8 cellular contexts compared by ENCODE assay signal in genomic region chr12:121038861-121039654, GRCh38. TPM values are rescaled to one million over a fixed set of nuclear protein-coding genes. Genes with fewer than 3 reads are reported as not detected.
A peak's percentile ranks its signal among the peaks of the same experiment; 100 is the strongest.
DNase-seq lines count a peak whose midpoint lies in the region; ATAC-seq, FAIRE-seq and TF ChIP-seq lines count a peak whose summit lies in the region.

TSS of gene OASL (minus strand) at chr12:121039246. CDS start at chr12:121038971, 275 bp downstream.

- peak within 1 kb of the TSS; percentile 86; the same call in 1 of the 2 replicates for H4K8ac ChIP-seq in H1 (ENCODE audit: extremely low read depth, insufficient read depth, low read length)

- no peaks in the 10 kb centered on the region; a peak in 1 of 7 replicates for H3K4me1 ChIP-seq in H1 (replicated peaks in 1 of 4; ENCODE audit: control insufficient read depth in 3 of 4, insufficient read depth in 4 of 4, low read length in 3 of 4)

- H3K18ac ChIP-seq in H1 (ENCODE audit: extremely low read depth, low read length): no peak within 1 kb of the TSS

- H2BK120ac ChIP-seq in H1 (replicated peaks; ENCODE audit: low read depth, low read length): no peak within 1 kb of the TSS

- no peak for FAIRE-seq in H1 (lab: Jason Lieb, UNC)

- H2BK12ac ChIP-seq in H1 (ENCODE audit: low read depth, low read length): no peak within 1 kb of the TSS

- TF ChIP-seq CTCF in AG10803 (conservative IDR thresholded peaks at IDR 0.05; ENCODE audit: low read length): no peak
- no peak for TF ChIP-seq CTCF in H1 (IDR thresholded peaks at IDR 0.05; ENCODE audit: control extremely low read depth in 1 of 3, insufficient read depth in 1 of 3, low read depth in 1 of 3, low read length in 3 of 3)
- TF ChIP-seq CTCF in omental fat pad (IDR thresholded peaks at IDR 0.05): no peak

- no peaks in the 10 kb centered on the region for H3K79me1 ChIP-seq in H1 (ENCODE audit: low read depth, low read length)

- H3K23me2 ChIP-seq in H1 (ENCODE audit: low read depth, low read length): no peaks in the 10 kb centered on the region; the same call in 1 of the 2 replicates

- intact Hi-C loops in activated CD4-positive, alpha-beta T cell treated with anti-CD3 and anti-CD28 coated beads, Interleukin-2, amount 10 ng/mL, durations not matched to agents 24 days and 14 days (cut with micrococcal nuclease): loop anchor here (1.0 to 5.0 kb wide), 3 partner anchors 21 to 237 kb away; no protein-coding TSS in a partner anchor

- no peaks in the 10 kb centered on the region for H4K20me1 ChIP-seq in H1 (replicated peaks in 1 of 2; ENCODE audit: control insufficient read depth in 1 of 2, insufficient read depth in 2 of 2, low read length in 2 of 2)

- H3K4ac ChIP-seq in H1 (replicated peaks; ENCODE audit: insufficient read length, low read depth, low read length): no peak within 1 kb of the TSS

- peak within 1 kb of the TSS; percentile 85 for H3K27ac Mint-ChIP-seq in activated CD4-positive, alpha-beta T cell treated with anti-CD3 and anti-CD28 coated beads, Interleukin-2, amount 10 ng/mL, durations not matched to agents 24 days and 14 days

- ATAC-seq in GM19397 (IDR thresholded peaks at IDR 0.05; ENCODE audit: unreplicated experiment): peak; percentile 63
- ATAC-seq in HG03571 (IDR thresholded peaks at IDR 0.05; ENCODE audit: unreplicated experiment): peak; percentile 67
- peak; percentile 33 for ATAC-seq in omental fat pad (ENCODE audit: low FRiP score)

- H3K9me3 ChIP-seq in H1 (ENCODE audit: insufficient read depth in 2 of 2, low read depth in 1 of 2, low read length in 1 of 2): no peaks in the 10 kb centered on the region

- WGBS in H1 (ENCODE audit: extremely low coverage in 1 of 2, insufficient coverage in 1 of 2, insufficient read length in 1 of 2, insufficient replicate concordance in 2 of 2, low coverage in 1 of 2, low lambda C conversion rate in 2 of 2, missing lambda C conversion rate in 1 of 2), 2 experiments: 81% methylated on average over 11 of the region's 12 CpGs; no CpG with 5 or more reads in 1 of the 2 experiments

- no peak within 1 kb of the TSS for H4K91ac ChIP-seq in H1 (replicated peaks; ENCODE audit: insufficient read length, low read length)

- H3K36me3 ChIP-seq in H1 (ENCODE audit: control insufficient read depth in 2 of 4, insufficient read depth in 4 of 4, low read length in 3 of 4): no peaks in the 10 kb centered on the region

- DNase-seq in AG10803 (ENCODE audit: low read depth) (peak; percentile 68), H1 (ENCODE audit: low read depth in 1 of 2, low spot score in 2 of 2) (no peak), omental fat pad (ENCODE audit: low spot score) (no peak), occipital lobe (lab: John Stamatoyannopoulos, UW) (no peak), NCI-H345 (lab: John Stamatoyannopoulos, UW) (no peak)
- DNase-seq in activated CD4-positive, alpha-beta T cell treated with anti-CD3 and anti-CD28 coated beads, Interleukin-2, amount 10 ng/mL, durations not matched to agents 24 days and 14 days: peak; percentile 89

- H3K4me3 Mint-ChIP-seq in activated CD4-positive, alpha-beta T cell treated with anti-CD3 and anti-CD28 coated beads, Interleukin-2, amount 10 ng/mL, durations not matched to agents 24 days and 14 days: peak within 1 kb of the TSS; percentile 89

- CTCF ChIA-PET in H1 (lab: Charles Lee; ENCODE audit: partially characterized antibody): interaction anchor here (1.0 kb wide), 1 partner anchor 12 kb away, joined by 3 read pairs; no protein-coding TSS in a partner anchor

- peaks cover 17% of the 10 kb centered on the region for H3K36me3 Mint-ChIP-seq in activated CD4-positive, alpha-beta T cell treated with anti-CD3 and anti-CD28 coated beads, Interleukin-2, amount 10 ng/mL, durations not matched to agents 24 days and 14 days (ENCODE audit: low read depth)

- no peak within 1 kb of the TSS for H3K23ac ChIP-seq in H1 (ENCODE audit: insufficient read length)

- no peak within 1 kb of the TSS for H3K56ac ChIP-seq in H1 (replicated peaks; ENCODE audit: insufficient read length, low read depth, low read length)

- H3K4me2 ChIP-seq in H1 (ENCODE audit: insufficient read depth in 1 of 2, low read depth in 2 of 2, low read length in 2 of 2): no peak within 1 kb of the TSS

- no peak for TF ChIP-seq RAD21 in H1 (IDR thresholded peaks at IDR 0.05 in 1 of 2, conservative IDR thresholded peaks at IDR 0.05 in 1 of 2; ENCODE audit: low read depth in 2 of 2, low read length in 2 of 2)

- H2AFZ ChIP-seq in H1 (ENCODE audit: low read length): peak within 1 kb of the TSS; percentile 47; the same call in 1 of the 2 replicates

- H3K14ac ChIP-seq in H1 (ENCODE audit: insufficient read length): no peak within 1 kb of the TSS

- no peak for TF ChIP-seq EP300 in H1 (IDR thresholded peaks at IDR 0.05; ENCODE audit: borderline replicate concordance in 1 of 2, low read depth in 2 of 2, low read length in 2 of 2)

- H3K79me2 ChIP-seq in H1 (ENCODE audit: control insufficient read depth in 1 of 2, insufficient read depth in 2 of 2, low read length in 2 of 2): no peaks in the 10 kb centered on the region

- H3K9ac ChIP-seq in H1 (replicated peaks in 1 of 4; ENCODE audit: extremely low read depth in 1 of 4, low read depth in 3 of 4, low read length in 3 of 4): no peak within 1 kb of the TSS

- no peak within 1 kb of the TSS for H2BK5ac ChIP-seq in H1 (ENCODE audit: low read depth, low read length)

- no peaks in the 10 kb centered on the region for H3K9me3 Mint-ChIP-seq in activated CD4-positive, alpha-beta T cell treated with anti-CD3 and anti-CD28 coated beads, Interleukin-2, amount 10 ng/mL, durations not matched to agents 24 days and 14 days

- peak within 1 kb of the TSS; percentile 41 for H3K4me3 ChIP-seq in AG10803 (ENCODE audit: low read length)
- H3K4me3 ChIP-seq in H1 (ENCODE audit: extremely low read depth in 1 of 4, insufficient read depth in 2 of 4, low read depth in 3 of 4, low read length in 4 of 4): no peak within 1 kb of the TSS

- H2BK20ac ChIP-seq in H1 (ENCODE audit: low read length): no peak within 1 kb of the TSS

- POLR2A ChIA-PET in H1 (lab: Charles Lee; ENCODE audit: partially characterized antibody): no interaction called here

- H3K27me3 ChIP-seq in H1 (replicated peaks in 1 of 4; ENCODE audit: control insufficient read depth in 3 of 4, extremely low read depth in 1 of 4, insufficient read depth in 3 of 4, low read length in 3 of 4): no peaks in the 10 kb centered on the region; a peak in 1 of 7 replicates

- no peak for TF ChIP-seq POLR2A in H1 (IDR thresholded peaks at IDR 0.05; ENCODE audit: control extremely low read depth in 1 of 2, low read depth in 2 of 2, low read length in 2 of 2)

- no peak within 1 kb of the TSS for H3K27ac ChIP-seq in H1 (ENCODE audit: low read depth, low read length)

- H3K4me1 Mint-ChIP-seq in activated CD4-positive, alpha-beta T cell treated with anti-CD3 and anti-CD28 coated beads, Interleukin-2, amount 10 ng/mL, durations not matched to agents 24 days and 14 days: peaks cover 44% of the 10 kb centered on the region

- H2AK5ac ChIP-seq in H1 (ENCODE audit: low read depth, low read length): no peak within 1 kb of the TSS

- H2BK15ac ChIP-seq in H1 (ENCODE audit: low read length): no peak within 1 kb of the TSS

- no peak within 1 kb of the TSS for H4K5ac ChIP-seq in H1 (ENCODE audit: insufficient read length, low read depth, low read length)

- peaks cover 12% of the 10 kb centered on the region for H3K27me3 Mint-ChIP-seq in activated CD4-positive, alpha-beta T cell treated with anti-CD3 and anti-CD28 coated beads, Interleukin-2, amount 10 ng/mL, durations not matched to agents 24 days and 14 days

TF ChIP-seq in H1, 55 proteins besides CTCF, POLR2A, EP300 and RAD21:
- TF ChIP-seq CHD2 (IDR thresholded peaks at IDR 0.05; ENCODE audit: low read length) (no peak), HDAC2 (IDR thresholded peaks at IDR 0.05; ENCODE audit: borderline replicate concordance in 1 of 2, low read depth in 2 of 2, low read length in 2 of 2) (no peak), CBX8 (IDR thresholded peaks at IDR 0.05; ENCODE audit: borderline replicate concordance, low read depth, low read length) (no peak)

RNA-seq across cellular contexts. Expression of gene OASL, which starts in this region (rescaled TPM):
- total RNA-seq in activated CD4-positive, alpha-beta T cell treated with anti-CD3 and anti-CD28 coated beads, Interleukin-2, amount 10 ng/mL, durations not matched to agents 24 days and 14 days: 2.9 and 3.0 TPM in 2 replicates
- total RNA-seq in H1 (2021; fragmentation: NEBNext Ultra II Directional; extraction: Animal tissue kit (Norgen Biotek cat#: 25700)): not detected in 2 replicates
- not detected in 2 replicates for polyA plus RNA-seq in H1 (2011; rRNA removed)
- polyA plus RNA-seq in H1 (2011; cell fraction: cytosol; rRNA removed): not detected
- polyA plus RNA-seq in H1 (2011; cell fraction: nucleus; rRNA removed): not detected
- polyA plus RNA-seq in H1 (2012, experiment 1 of 2): not detected in 4 replicates
- polyA plus RNA-seq in H1 (2012, experiment 2 of 2): not detected
- polyA plus RNA-seq in H1 (2013, experiment 1 of 2): not detected
- polyA plus RNA-seq in H1 (2013, experiment 2 of 2): not detected
- not detected in 2 replicates for polyA minus RNA-seq in H1 (2011; rRNA and poly(A)+ RNA removed)
- not detected for polyA minus RNA-seq in H1 (2011; cell fraction: cytosol; rRNA and poly(A)+ RNA removed)
- polyA minus RNA-seq in H1 (2011; cell fraction: nucleus; rRNA and poly(A)+ RNA removed): not detected
- total RNA-seq in omental fat pad: 1 to 10 TPM in 2 of 4 donors, under 1 TPM in 2; 0.65 to 5.6 (median 2.1) TPM
- total RNA-seq in occipital lobe: 0.16 TPM

Comparison
In these comparisons a context has a peak if more than half of its experiments do, and no peak if none do; other contexts are left out.
1. DNase-seq: peak in AG10803 (single experiment) and activated CD4-positive, alpha-beta T cell treated with anti-CD3 and anti-CD28 coated beads, Interleukin-2, amount 10 ng/mL, durations not matched to agents 24 days and 14 days (single experiment); none in H1 (0 of 2), omental fat pad (single experiment), occipital lobe (single experiment) and NCI-H345 (single experiment).
2. Peak in every context shown above with its lines, with median percentiles within 50 percentile points of each other: ATAC-seq.